ENCODE assay signal across 25 cellular contexts in genomic region chr18:22988208-22988607, GRCh38. TPM values are rescaled to one million over a fixed set of nuclear protein-coding genes. Genes with fewer than 3 reads are reported as not detected.
DNase-seq lines count a peak whose midpoint lies in the region; ATAC-seq, FAIRE-seq and TF ChIP-seq lines count a peak whose summit lies in the region.
"Had no signal": no experiment of that assay in that cellular context is flagged by ENCODE, and none has a peak within 500 bp of the region (broad histone marks: within the 10 kb centered on the region; RNA-seq: fewer than 3 reads in every experiment).

No MANE protein-coding gene starts in this region.

- H3K4me1 ChIP-seq in keratinocyte (ENCODE audit: control insufficient read depth, extremely low read depth, insufficient read depth, low read length) (no peaks in the 10 kb centered on the region), pancreas (no peaks in the 10 kb centered on the region)
- H3K4me1 ChIP-seq: breast epithelium, left ventricle myocardium inferior, psoas muscle had no signal

- no peak overlapping the region for H3K9ac ChIP-seq in keratinocyte (ENCODE audit: control insufficient read depth, extremely low read depth, insufficient read depth, low read length)

- intact Hi-C loops in pancreas (cut with DNase I): loop anchor here in 2 of 3 donors (10.0 kb wide), 2 partner anchors 153 to 183 kb away; no protein-coding TSS in a partner anchor

- no peaks in the 10 kb centered on the region for H3K9me1 ChIP-seq in keratinocyte (ENCODE audit: control insufficient read depth, extremely low read depth, insufficient read depth, low read length)

- WGBS in pancreas, 2 donors: 95% methylated on average over 3 of the region's 3 CpGs

- H3K27me3 ChIP-seq in keratinocyte (ENCODE audit: control insufficient read depth, extremely low read depth, insufficient read depth, low read length): no peaks in the 10 kb centered on the region
- no peaks in the 10 kb centered on the region for H3K27me3 ChIP-seq in pancreas
- H3K27me3 ChIP-seq: breast epithelium, MG63 had no signal

- H3K36me3 ChIP-seq in keratinocyte (ENCODE audit: control insufficient read depth in 2 of 2, extremely low read depth in 1 of 2, insufficient read depth in 2 of 2, low read length in 2 of 2) (peaks cover 21 to 46% of the 10 kb centered on the region in 2 experiments), pancreas (peaks cover 0 to 27% (median 7%) of the 10 kb centered on the region in 3 donors)
- H3K36me3 ChIP-seq: breast epithelium had no signal

- FAIRE-seq in keratinocyte (lab: Jason Lieb, UNC): peak; percentile 46
- no peak for FAIRE-seq in pancreas (lab: Jason Lieb, UNC)
- FAIRE-seq: islet of Langerhans, TTC549 had no signal

- H2AFZ ChIP-seq in keratinocyte (ENCODE audit: control insufficient read depth, low read length): no peak overlapping the region

- DNase-seq in GM20000 (ENCODE audit: low spot score) (peak; percentile 13), keratinocyte (ENCODE audit: low read depth, low spot score) (no peak), pancreas (no peak), middle frontal gyrus (ENCODE audit: extremely low spot score, low spot score) (no peak)
- no peak for DNase-seq in stimulated activated CD8-positive, alpha-beta memory T cell treated with anti-CD3 and anti-CD28 coated beads, Interleukin-4, amount 100 ng/mL, for 48 hours
- DNase-seq: activated CD4-positive, alpha-beta memory T cell treated with anti-CD3 and anti-CD28 coated beads for 36 hours; activated CD8-positive, alpha-beta memory T cell treated with anti-CD3 and anti-CD28 coated beads, Interleukin-2, amount 50 U/mL, for 4 hours; activated naive CD4-positive, alpha-beta T cell treated with anti-CD3 and anti-CD28 coated beads, Interleukin-2, amount 10 ng/mL, durations not matched to agents 7 days and 5 days; DMS79; GDM1; left ventricle myocardium inferior; MG63; NCI-H1436; NCI-H2081 treated with DMSO at 0.1 percent for 48 hours; NCI-H446; nucleus accumbens; psoas muscle; stimulated activated naive CD4-positive, alpha-beta T cell had no signal

- peak; percentile 73 for ATAC-seq in GM18870 (IDR thresholded peaks at IDR 0.05; ENCODE audit: unreplicated experiment)
- ATAC-seq in HG02798 (IDR thresholded peaks at IDR 0.05; ENCODE audit: poor library complexity, unreplicated experiment): peak; percentile 58
- no peak for ATAC-seq in pancreas
- ATAC-seq: psoas muscle had no signal

- H4K20me1 ChIP-seq in keratinocyte (ENCODE audit: control insufficient read depth, extremely low read depth, insufficient read depth, low read length): no peaks in the 10 kb centered on the region

- TF ChIP-seq CTCF in GM20000 (IDR thresholded peaks at IDR 0.05; ENCODE audit: extremely low read depth, missing control alignments) (no peak), keratinocyte (optimal IDR thresholded peaks at IDR 0.05 in 1 of 3, IDR thresholded peaks at IDR 0.05 in 1 of 3, conservative IDR thresholded peaks at IDR 0.05 in 1 of 3; ENCODE audit: extremely low read depth in 1 of 3, insufficient read depth in 2 of 3, low read length in 3 of 3) (no peak), pancreas (IDR thresholded peaks at IDR 0.05) (no peak)

- H3K27ac ChIP-seq in keratinocyte (ENCODE audit: control insufficient read depth, insufficient read depth, low read length): no peak overlapping the region
- no peak overlapping the region for H3K27ac ChIP-seq in pancreas
- H3K27ac ChIP-seq: breast epithelium, C4-2B, left ventricle myocardium inferior, psoas muscle, SK-N-MC had no signal

- no peak overlapping the region for H3K4me2 ChIP-seq in keratinocyte (ENCODE audit: control insufficient read depth, extremely low read depth, insufficient read depth, low read depth, low read length)

- H3K79me2 ChIP-seq in keratinocyte (ENCODE audit: control insufficient read depth, insufficient read depth, low read length): peaks cover 2% of the 10 kb centered on the region

- H3K4me3 ChIP-seq in keratinocyte (ENCODE audit: control insufficient read depth in 2 of 3, extremely low read depth in 1 of 3, insufficient read depth in 2 of 3, low read depth in 1 of 3, low read length in 3 of 3) (no peak overlapping the region), pancreas (no peak overlapping the region)
- H3K4me3 ChIP-seq: breast epithelium, left ventricle myocardium inferior, MG63, psoas muscle, SK-N-MC had no signal

- H3K9me3 ChIP-seq in keratinocyte (ENCODE audit: control insufficient read depth, low read depth, low read length): no peaks in the 10 kb centered on the region
- no peaks in the 10 kb centered on the region for H3K9me3 ChIP-seq in pancreas
- H3K9me3 ChIP-seq: breast epithelium, left ventricle myocardium inferior, MG63, psoas muscle had no signal

- dilution Hi-C loops in keratinocyte (cut with MboI; ENCODE audit: extremely low pct_ligation_motif_present, low sequenced_read_pairs): no loop called here

RNA-seq across cellular contexts. Expression of gene RBBP8, which starts 55.1 kb away (rescaled TPM):
- polyA plus RNA-seq in keratinocyte (126 to 169 TPM (median 137 TPM) in 3 replicates), pancreas (10 to 100 TPM; 25.3 to 32.7 TPM)
- polyA plus RNA-seq in keratinocyte (2011; ENCODE audit: low read depth): 161 TPM
- polyA plus RNA-seq in keratinocyte (2011; cell fraction: cytosol; rRNA removed): 99.4 and 180 TPM in 2 replicates
- polyA plus RNA-seq in keratinocyte (2011; cell fraction: nucleus; rRNA removed): 218 and 258 TPM in 2 replicates
- polyA plus RNA-seq in keratinocyte (2012; ENCODE audit: low replicate concordance): 48.5 and 91.8 TPM in 2 replicates
- polyA minus RNA-seq in keratinocyte: 33.7 to 158 TPM (median 66.6 TPM) in 3 replicates
- 92.1 TPM for polyA minus RNA-seq in keratinocyte (2011; cell fraction: cytosol; rRNA and poly(A)+ RNA removed)
- polyA minus RNA-seq in keratinocyte (2011; cell fraction: nucleus; rRNA and poly(A)+ RNA removed): 157 and 391 TPM in 2 replicates
- 10 to 100 TPM; 10.9 to 26.2 (median 17.0) TPM for total RNA-seq in pancreas

Comparison
In these comparisons a context has a peak if more than half of its experiments do, and no peak if none do; other contexts are left out.
1. ATAC-seq: peak in GM18870 (single experiment) and HG02798 (single experiment); none in pancreas (0 of 4).